8 cellular contexts compared by ENCODE assay signal in the genomic region with DNA sequence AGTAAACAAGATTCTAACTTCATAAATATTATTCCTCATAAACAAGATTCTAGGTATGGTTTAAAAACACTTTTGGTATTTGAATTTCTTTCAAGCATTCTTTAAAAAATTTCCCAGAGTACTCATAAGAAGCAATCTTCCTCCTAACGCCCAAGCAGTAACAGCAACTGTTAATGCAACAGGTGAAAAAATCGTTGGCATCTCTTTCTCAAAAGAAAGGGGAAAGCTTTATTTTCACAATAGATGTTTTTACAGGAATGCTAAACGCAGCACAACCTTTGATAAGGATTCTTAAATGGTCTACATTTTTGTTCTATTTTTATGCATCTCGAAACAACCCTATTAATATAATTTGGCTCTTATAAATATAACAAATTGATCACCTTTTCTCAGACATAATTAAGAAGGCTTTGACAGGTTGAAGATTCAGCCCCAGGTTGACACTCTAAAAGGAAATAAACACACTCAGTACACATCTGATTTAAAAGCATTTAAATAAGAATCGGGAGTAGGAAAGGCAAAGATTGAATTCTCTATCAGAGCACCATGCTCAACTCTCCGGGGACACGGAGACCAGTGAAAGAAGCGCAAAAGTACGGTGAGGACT. TPM values are rescaled to one million over a fixed set of nuclear protein-coding genes. Genes with fewer than 3 reads are reported as not detected.
DNase-seq lines count a peak whose midpoint lies in the region; ATAC-seq and TF ChIP-seq lines count a peak whose summit lies in the region.

No MANE protein-coding gene starts in this region.

- no peak for TF ChIP-seq CTCF in AG04450 (IDR thresholded peaks at IDR 0.05; ENCODE audit: low read depth, low read length)
- no peak for TF ChIP-seq CTCF in KMS-11 (conservative IDR thresholded peaks at IDR 0.05; ENCODE audit: low read depth, low read length)

- H2AFZ ChIP-seq in KMS-11 (ENCODE audit: low read depth) = peak overlapping the region; percentile 97

- H3K9me3 ChIP-seq in AG04450 (ENCODE audit: control insufficient read depth, insufficient read depth, low read length) (no peaks in the 10 kb centered on the region), mucosa of rectum (ENCODE audit: control insufficient read depth in 2 of 2, low read length in 2 of 2) (no peaks in the 10 kb centered on the region)

- H3K4me2 ChIP-seq in KMS-11 = peak overlapping the region; percentile 95

- H3K4me1 ChIP-seq in KMS-11 (ENCODE audit: low read depth, poor library complexity, severe bottlenecking) (peaks cover 17% of the 10 kb centered on the region), mucosa of rectum (ENCODE audit: control insufficient read depth in 2 of 2, insufficient read depth in 2 of 2, low read length in 2 of 2) (peaks cover 3 to 6% of the 10 kb centered on the region in 2 donors)

- no peak for DNase-seq in AG04450 (ENCODE audit: low read depth, low spot score)
- DNase-seq in caudate nucleus (lab: John Stamatoyannopoulos, UW) = no peak
- DNase-seq in KBM-7 = no peak

- no peak for ATAC-seq in HG03520 (IDR thresholded peaks at IDR 0.05; ENCODE audit: unreplicated experiment)
- ATAC-seq in HG02763 (IDR thresholded peaks at IDR 0.05; ENCODE audit: unreplicated experiment) = no peak
- no peak for ATAC-seq in HG03108 (IDR thresholded peaks at IDR 0.05; ENCODE audit: unreplicated experiment)

- peaks cover 10% of the 10 kb centered on the region for H3K79me2 ChIP-seq in KMS-11 (ENCODE audit: insufficient read depth, low read depth)

- H3K36me3 ChIP-seq in KMS-11 (ENCODE audit: insufficient read depth) (no peaks in the 10 kb centered on the region), mucosa of rectum (ENCODE audit: control insufficient read depth in 2 of 2, insufficient read depth in 2 of 2, low read length in 2 of 2) (no peaks in the 10 kb centered on the region)

- CTCF ChIA-PET in AG04450 (lab: Charles Lee) = no interaction called here

- H3K27ac ChIP-seq in AG04450 (ENCODE audit: low read depth, low read length) = peak overlapping the region; percentile 74
- H3K27ac ChIP-seq in KMS-11 = peak overlapping the region; percentile 94
- peak overlapping the region; percentile 98 for H3K27ac ChIP-seq in caudate nucleus (ENCODE audit: low read depth, low read length)
- peak overlapping the region; percentile 92 to 96 for H3K27ac ChIP-seq in mucosa of rectum (ENCODE audit: low read depth in 2 of 2, low read length in 2 of 2)

- peak overlapping the region; percentile 95 for H3K9ac ChIP-seq in KMS-11
- peak overlapping the region; percentile 92 to 98 for H3K9ac ChIP-seq in mucosa of rectum (ENCODE audit: low read depth in 1 of 2, low read length in 2 of 2)

- in situ Hi-C loops in KBM-7 (cut with MboI; ENCODE audit: low pct_unique_long_range_greater_than_20kb, low sequenced_read_pairs) = no loop called here

- no peaks in the 10 kb centered on the region for H3K27me3 ChIP-seq in AG04450 (ENCODE audit: control insufficient read depth, insufficient read depth, low read length)
- no peaks in the 10 kb centered on the region for H3K27me3 ChIP-seq in KMS-11 (ENCODE audit: insufficient read depth, low read depth)
- H3K27me3 ChIP-seq in mucosa of rectum (ENCODE audit: control insufficient read depth in 2 of 2, insufficient read depth in 2 of 2, low read length in 2 of 2) = no peaks in the 10 kb centered on the region

- no peaks in the 10 kb centered on the region for H4K20me1 ChIP-seq in KMS-11 (ENCODE audit: insufficient read depth)

- POLR2A ChIA-PET in AG04450 (lab: Yijun Ruan, JAX) = no interaction called here

- H3K4me3 ChIP-seq in AG04450 (ENCODE audit: low read depth, low read length) (peak overlapping the region; percentile 83), KMS-11 (IDR thresholded peaks at IDR 0.05; ENCODE audit: insufficient read depth, low read depth, low read length) (no peak overlapping the region), mucosa of rectum (ENCODE audit: low read length in 2 of 2) (peak overlapping the region; percentile 78 to 97)

RNA-seq across cellular contexts. Expression of gene AHI1, which starts 0.6 kb away (rescaled TPM):
- polyA plus RNA-seq in AG04450 (2011; rRNA removed) = 18.5 and 29.0 TPM in 2 replicates
- polyA minus RNA-seq in AG04450 (2011; rRNA and poly(A)+ RNA removed) = 13.0 and 35.7 TPM in 2 replicates
